10 cellular contexts compared by ENCODE assay signal in the genomic region with DNA sequence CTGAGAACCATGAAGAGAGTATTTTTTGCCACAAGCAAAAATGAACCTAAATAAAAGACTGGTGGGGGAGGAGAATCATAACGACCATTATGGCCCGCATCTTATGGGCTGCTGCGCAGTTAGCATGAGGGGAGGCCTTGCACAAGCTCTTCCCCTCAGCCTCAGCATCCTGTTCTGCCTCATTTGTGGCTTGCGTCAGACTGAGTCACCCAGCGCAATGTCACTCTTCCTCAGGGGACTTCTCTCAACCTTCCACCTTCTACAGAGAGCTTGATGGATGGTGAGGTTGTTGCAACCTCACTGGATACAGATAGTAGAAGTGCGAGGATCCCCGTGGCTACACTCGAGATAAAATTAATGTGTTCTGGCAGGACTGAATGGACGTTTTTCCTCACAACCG. TPM values are rescaled to one million over a fixed set of nuclear protein-coding genes. Genes with fewer than 3 reads are reported as not detected.
DNase-seq lines count a peak whose midpoint lies in the region; ATAC-seq and FAIRE-seq lines count a peak whose summit lies in the region.
"Had no signal": no experiment of that assay in that cellular context is flagged by ENCODE, and none has a peak within 500 bp of the region (broad histone marks: within the 10 kb centered on the region; RNA-seq: fewer than 3 reads in every experiment).

No MANE protein-coding gene starts in this region.

- in situ Hi-C loops in KBM-7 (cut with MboI; ENCODE audit: low pct_unique_long_range_greater_than_20kb, low sequenced_read_pairs), result no loop called here

- FAIRE-seq in frontal cortex (lab: Jason Lieb, UNC), result no peak
- FAIRE-seq: astrocyte, keratinocyte had no signal

- DNase-seq in KBM-7 (peak; percentile 59), H4 (ENCODE audit: low spot score) (no peak), kidney glomerular epithelial cell (lab: John Stamatoyannopoulos, UW) (no peak), LoVo (ENCODE audit: low spot score) (no peak), frontal cortex (ENCODE audit: low spot score in 2 of 2) (no peak)
- DNase-seq in activated naive CD4-positive, alpha-beta T cell treated with anti-CD3 and anti-CD28 coated beads, Interleukin-2, amount 50 U/mL, for 16 hours, result peak; percentile 25
- DNase-seq in stimulated activated CD4-positive, alpha-beta T cell treated with anti-CD3 and anti-CD28 coated beads, Interleukin-2, amount 100 ng/mL, for 24 hours, result peak; percentile 28 to 42

- peak; percentile 48 for ATAC-seq in GM18873 (IDR thresholded peaks at IDR 0.05; ENCODE audit: low FRiP score, unreplicated experiment)

RNA-seq across cellular contexts. Expression of a gene that starts 16.8 kb away (rescaled TPM):
- total RNA-seq in H4 (2014; rRNA removed; shearing (Covaris generic)), result not detected in 2 replicates
- not detected for total RNA-seq in frontal cortex
- total RNA-seq: astrocyte had no signal

RNA-seq across cellular contexts. Expression of a gene that starts 17.5 kb away (rescaled TPM):
- total RNA-seq in H4 (2014; rRNA removed; shearing (Covaris generic)), result 260 TPM in 2 replicates
- total RNA-seq in frontal cortex, result 165 TPM

RNA-seq across cellular contexts. Expression of a gene that starts 37.6 kb away (rescaled TPM):
- 0.29 and 0.37 TPM in 2 replicates for total RNA-seq in H4 (2014; rRNA removed; shearing (Covaris generic))
- total RNA-seq in frontal cortex, result 1.6 TPM

Comparison
In these comparisons a context has a peak if more than half of its experiments do, and no peak if none do; other contexts are left out.
1. DNase-seq: peak in KBM-7 (single experiment), activated naive CD4-positive, alpha-beta T cell treated with anti-CD3 and anti-CD28 coated beads, Interleukin-2, amount 50 U/mL, for 16 hours (single experiment) and stimulated activated CD4-positive, alpha-beta T cell treated with anti-CD3 and anti-CD28 coated beads, Interleukin-2, amount 100 ng/mL, for 24 hours (2 of 2); none in H4 (single experiment), kidney glomerular epithelial cell (single experiment), LoVo (single experiment) and frontal cortex (0 of 2).